Comparison of ENCODE assay signal across 23 cellular contexts in genomic region chr7:140190588-140190987, GRCh38. TPM values are rescaled to one million over a fixed set of nuclear protein-coding genes. Genes with fewer than 3 reads are reported as not detected.
DNase-seq lines count a peak whose midpoint lies in the region; ATAC-seq and TF ChIP-seq lines count a peak whose summit lies in the region.
"Had no signal": no experiment of that assay in that cellular context is flagged by ENCODE, and none has a peak within 500 bp of the region (broad histone marks: within the 10 kb centered on the region; RNA-seq: fewer than 3 reads in every experiment).

No MANE protein-coding gene starts in this region.

- DNase-seq in heart left ventricle (no peak), right atrium auricular region (ENCODE audit: low spot score) (no peak), left ventricle myocardium superior (no peak), cardiac septum (ENCODE audit: low spot score) (no peak), dermis blood vessel endothelial cell (peak; percentile 57), memory B cell (ENCODE audit: low spot score in 2 of 2) (no peak)
- DNase-seq: 8988T; ACHN; AML-193; BE2C; CD4-positive, alpha-beta T cell; CD8-positive, alpha-beta memory T cell; DMS 273 treated with DMSO at 0.1 percent for 48 hours; DMS79; EL; GDM1; GOT3; HFFc6 had no signal

- H3K9me3 Mint-ChIP-seq in memory B cell = peaks cover 2% of the 10 kb centered on the region
- H3K9me3 Mint-ChIP-seq: CD4-positive, alpha-beta T cell; CD8-positive, alpha-beta memory T cell; HFFc6 had no signal

- ATAC-seq in heart left ventricle = peak; percentile 33 to 89 (median 58)
- ATAC-seq in left ventricle myocardium superior = peak; percentile 40
- no peak for ATAC-seq in memory B cell (ENCODE audit: low read depth)
- no peak for ATAC-seq in GM18517 (IDR thresholded peaks at IDR 0.05; ENCODE audit: unreplicated experiment)
- ATAC-seq: A549 had no signal

- intact Hi-C loops in heart left ventricle (cut with DNase I) = loop anchor here in 1 of 10 donors (5.0 kb wide), 1 partner anchor 37 kb away; no protein-coding TSS in a partner anchor
- intact Hi-C loops in left ventricle myocardium superior (cut with micrococcal nuclease) = no loop called here
- intact Hi-C loops in cardiac septum (cut with DNase I) = no loop called here

- peaks cover 1% of the 10 kb centered on the region for H3K36me3 Mint-ChIP-seq in memory B cell
- H3K36me3 Mint-ChIP-seq: CD14-positive monocyte; CD8-positive, alpha-beta memory T cell had no signal

- no peak overlapping the region for H3K4me3 Mint-ChIP-seq in memory B cell
- H3K4me3 Mint-ChIP-seq: CD4-positive, alpha-beta T cell; CD8-positive, alpha-beta memory T cell; HFFc6 had no signal

- no peaks in the 10 kb centered on the region for H3K9me3 ChIP-seq in heart left ventricle
- no peaks in the 10 kb centered on the region for H3K9me3 ChIP-seq in right atrium auricular region
- H3K9me3 ChIP-seq: A549, BE2C, HAP-1 had no signal

- TF ChIP-seq CTCF in heart left ventricle (IDR thresholded peaks at IDR 0.05) (no peak), right atrium auricular region (IDR thresholded peaks at IDR 0.05) (no peak)

- H3K27me3 ChIP-seq in heart left ventricle = no peaks in the 10 kb centered on the region
- no peaks in the 10 kb centered on the region for H3K27me3 ChIP-seq in right atrium auricular region
- H3K27me3 ChIP-seq: BE2C; BLaER1 treated with 17β-estradiol and CSF1 and Interleukin-3, amounts not matched to agents 10 nM and 100 nM had no signal

- H3K36me3 ChIP-seq in heart left ventricle (no peaks in the 10 kb centered on the region), right atrium auricular region (no peaks in the 10 kb centered on the region)
- H3K36me3 ChIP-seq: BE2C; BLaER1 treated with 17β-estradiol and CSF1 and Interleukin-3, amounts not matched to agents 10 nM and 100 nM; HAP-1 had no signal

- peaks cover 1% of the 10 kb centered on the region for H3K27me3 Mint-ChIP-seq in memory B cell
- H3K27me3 Mint-ChIP-seq: CD4-positive, alpha-beta T cell had no signal

- H3K4me3 ChIP-seq in heart left ventricle (no peak overlapping the region), right atrium auricular region (no peak overlapping the region)
- H3K4me3 ChIP-seq: A549; BLaER1 treated with 17β-estradiol and CSF1 and Interleukin-3, amounts not matched to agents 10 nM and 100 nM; HAP-1 had no signal

- H3K27ac Mint-ChIP-seq in memory B cell = peak overlapping the region; percentile 25
- H3K27ac Mint-ChIP-seq: CD14-positive monocyte; CD4-positive, alpha-beta T cell; CD8-positive, alpha-beta memory T cell; HFFc6 had no signal

- TF ChIP-seq POLR2A in heart left ventricle (IDR thresholded peaks at IDR 0.05) = no peak

- H3K4me1 Mint-ChIP-seq in memory B cell = peaks cover 25% of the 10 kb centered on the region
- H3K4me1 Mint-ChIP-seq: CD8-positive, alpha-beta memory T cell had no signal

- H3K27ac ChIP-seq in heart left ventricle = peak overlapping the region in 3 of 12 donors; percentile 30 to 68 (median 41)
- no peak overlapping the region for H3K27ac ChIP-seq in right atrium auricular region
- H3K27ac ChIP-seq: A549; BLaER1 treated with 17β-estradiol and CSF1 and Interleukin-3, amounts not matched to agents 10 nM and 100 nM had no signal

- H3K4me1 ChIP-seq in heart left ventricle = peaks cover 0 to 19% (median 4%) of the 10 kb centered on the region in 12 donors
- H3K4me1 ChIP-seq in right atrium auricular region = peaks cover 0 to 7% of the 10 kb centered on the region in 2 donors
- H3K4me1 ChIP-seq: A549, BE2C, HAP-1 had no signal

RNA-seq across cellular contexts. Expression of gene KDM7A, which starts 13.8 kb away (rescaled TPM):
- total RNA-seq in heart left ventricle (10 to 100 TPM in 5 of 9 donors, 1 to 10 TPM in 4; 8.1 to 18.7 (median 13.2) TPM), right atrium auricular region (10 to 100 TPM; 12.8 to 15.4 TPM), left ventricle myocardium superior (10.3 TPM), cardiac septum (11.8 TPM), dermis blood vessel endothelial cell (8.9 and 10.6 TPM in 2 replicates)
- 1 to 10 TPM; 3.0 to 5.9 TPM for polyA plus RNA-seq in heart left ventricle

Comparison
In these comparisons a context has a peak if more than half of its experiments do, and no peak if none do; other contexts are left out.
1. ATAC-seq: peak in heart left ventricle (4 of 4) and left ventricle myocardium superior (single experiment); none in memory B cell (single experiment) and GM18517 (single experiment).